Comparison of ENCODE assay signal across 13 cellular contexts in genomic region chr7:128934361-128935352, GRCh38. TPM values are rescaled to one million over a fixed set of nuclear protein-coding genes. Genes with fewer than 3 reads are reported as not detected.
DNase-seq lines count a peak whose midpoint lies in the region; ATAC-seq and TF ChIP-seq lines count a peak whose summit lies in the region.
"Had no signal": no experiment of that assay in that cellular context is flagged by ENCODE, and none has a peak within 500 bp of the region (broad histone marks: within the 10 kb centered on the region; RNA-seq: fewer than 3 reads in every experiment).

No MANE protein-coding gene starts in this region.

- CTCF ChIA-PET in activated B cell treated with CpG ODN at 0.5 μM for 24 hours (lab: Charles Lee) = interaction anchor here (0.5 to 1.5 kb wide), 3 partner anchors 157 to 919 kb away, joined by 3 to 4 read pairs (median 4); no protein-coding TSS in a partner anchor

- peaks cover 7% of the 10 kb centered on the region for H3K36me3 Mint-ChIP-seq in activated B cell treated with CpG ODN at 0.5 μM for 24 hours (ENCODE audit: low read depth)
- H3K36me3 Mint-ChIP-seq: brain had no signal

- H3K9me3 ChIP-seq in right atrium auricular region (no peaks in the 10 kb centered on the region), upper lobe of right lung (no peaks in the 10 kb centered on the region)
- H3K9me3 ChIP-seq: A549 had no signal

- H3K4me3 Mint-ChIP-seq in activated B cell treated with CpG ODN at 0.5 μM for 24 hours = peak overlapping the region; percentile 65
- H3K4me3 Mint-ChIP-seq: brain had no signal

- H3K36me3 ChIP-seq in right atrium auricular region (no peaks in the 10 kb centered on the region), upper lobe of right lung (no peaks in the 10 kb centered on the region)

- H3K27ac ChIP-seq in right atrium auricular region (peak overlapping the region in 1 of 2 donors; percentile 1), upper lobe of right lung (peak overlapping the region; percentile 31)
- H3K27ac ChIP-seq: A549 had no signal

- H3K9me3 Mint-ChIP-seq in activated B cell treated with CpG ODN at 0.5 μM for 24 hours = no peaks in the 10 kb centered on the region

- POLR2A ChIA-PET in activated B cell treated with CpG ODN at 0.5 μM for 24 hours (lab: Charles Lee) = interaction anchor here (0.6 to 2.6 kb wide), 9 partner anchors 20 to 212 kb away, joined by 3 to 12 read pairs (median 5); no protein-coding TSS in a partner anchor

- H3K4me3 ChIP-seq in right atrium auricular region (no peak overlapping the region), upper lobe of right lung (no peak overlapping the region)
- H3K4me3 ChIP-seq: A549 had no signal

- peak; percentile 25 for ATAC-seq in Right ventricle myocardium inferior
- ATAC-seq in HG02943 (IDR thresholded peaks at IDR 0.05; ENCODE audit: low read depth, unreplicated experiment) = peak; percentile 30
- peak; percentile 40 for ATAC-seq in activated B cell treated with CpG ODN at 0.5 μM for 24 hours (ENCODE audit: low read depth)
- peak; percentile 47 for ATAC-seq in upper lobe of right lung
- ATAC-seq: A549 had no signal

- no peak for TF ChIP-seq CTCF in right atrium auricular region (IDR thresholded peaks at IDR 0.05)
- TF ChIP-seq CTCF in activated B cell treated with CpG ODN at 0.5 μM for 24 hours (IDR thresholded peaks at IDR 0.05) = no peak
- TF ChIP-seq CTCF in upper lobe of right lung (IDR thresholded peaks at IDR 0.05) = no peak

- peaks cover 53% of the 10 kb centered on the region for H3K4me1 Mint-ChIP-seq in activated B cell treated with CpG ODN at 0.5 μM for 24 hours

- peak; percentile 56 for DNase-seq in Right ventricle myocardium inferior (ENCODE audit: missing footprints)
- DNase-seq in right atrium auricular region (ENCODE audit: low spot score) = no peak
- DNase-seq in activated B cell treated with CpG ODN at 0.5 μM for 24 hours = no peak
- DNase-seq in upper lobe of right lung = peak; percentile 69
- DNase-seq in NCI-H748 (lab: John Stamatoyannopoulos, UW; ENCODE audit: unreplicated experiment) = no peak
- no peak for DNase-seq in DMS114 treated with DMSO at 0.1 percent for 48 hours (lab: John Stamatoyannopoulos, UW; ENCODE audit: unreplicated experiment)
- no peak for DNase-seq in D341Med (ENCODE audit: low spot score)
- DNase-seq: activated CD8-positive, alpha-beta memory T cell treated with anti-CD3 and anti-CD28 coated beads for 24 hours; foreskin melanocyte; OCI-M1 had no signal

- peak overlapping the region; percentile 79 for H3K27ac Mint-ChIP-seq in activated B cell treated with CpG ODN at 0.5 μM for 24 hours
- H3K27ac Mint-ChIP-seq: brain had no signal

- H3K27me3 ChIP-seq in right atrium auricular region = no peaks in the 10 kb centered on the region
- peaks cover 15% of the 10 kb centered on the region for H3K27me3 ChIP-seq in upper lobe of right lung

- intact Hi-C loops in Right ventricle myocardium inferior (cut with DNase I) = no loop called here
- intact Hi-C loops in activated B cell treated with CpG ODN at 0.5 μM for 24 hours (cut with micrococcal nuclease) = loop anchor here (5.0 to 10.0 kb wide), 2 partner anchors 142 to 680 kb away; partner anchors contain the start of genes CCDC136 and NRF1
- intact Hi-C loops in upper lobe of right lung (cut with DNase I) = no loop called here

- H3K4me1 ChIP-seq in right atrium auricular region (peaks cover 0 to 14% of the 10 kb centered on the region in 2 donors), upper lobe of right lung (peaks cover 3% of the 10 kb centered on the region)

- no peaks in the 10 kb centered on the region for H3K27me3 Mint-ChIP-seq in activated B cell treated with CpG ODN at 0.5 μM for 24 hours

RNA-seq across cellular contexts. Expression of gene IRF5, which starts 3.1 kb away (rescaled TPM):
- total RNA-seq in Right ventricle myocardium inferior (3.3 TPM), right atrium auricular region (1 to 10 TPM; 2.7 to 4.4 TPM), activated B cell treated with CpG ODN at 0.5 μM for 24 hours (145 and 164 TPM in 2 replicates), upper lobe of right lung (29.4 TPM)

RNA-seq across cellular contexts. Expression of gene KCP, which starts 24.1 kb away (rescaled TPM):
- total RNA-seq in Right ventricle myocardium inferior (0.11 TPM), right atrium auricular region (not detected), activated B cell treated with CpG ODN at 0.5 μM for 24 hours (4.1 and 4.4 TPM in 2 replicates), upper lobe of right lung (1.3 TPM)

Comparison
In these comparisons a context has a peak if more than half of its experiments do, and no peak if none do; other contexts are left out.
1. DNase-seq: peak in Right ventricle myocardium inferior (single experiment) and upper lobe of right lung (single experiment); none in right atrium auricular region (single experiment), activated B cell treated with CpG ODN at 0.5 μM for 24 hours (single experiment), NCI-H748 (single experiment), DMS114 treated with DMSO at 0.1 percent for 48 hours (single experiment) and D341Med (single experiment).
2. Peak in every context shown above with its lines, with median percentiles within 50 percentile points of each other: ATAC-seq.